In the genomic region with DNA sequence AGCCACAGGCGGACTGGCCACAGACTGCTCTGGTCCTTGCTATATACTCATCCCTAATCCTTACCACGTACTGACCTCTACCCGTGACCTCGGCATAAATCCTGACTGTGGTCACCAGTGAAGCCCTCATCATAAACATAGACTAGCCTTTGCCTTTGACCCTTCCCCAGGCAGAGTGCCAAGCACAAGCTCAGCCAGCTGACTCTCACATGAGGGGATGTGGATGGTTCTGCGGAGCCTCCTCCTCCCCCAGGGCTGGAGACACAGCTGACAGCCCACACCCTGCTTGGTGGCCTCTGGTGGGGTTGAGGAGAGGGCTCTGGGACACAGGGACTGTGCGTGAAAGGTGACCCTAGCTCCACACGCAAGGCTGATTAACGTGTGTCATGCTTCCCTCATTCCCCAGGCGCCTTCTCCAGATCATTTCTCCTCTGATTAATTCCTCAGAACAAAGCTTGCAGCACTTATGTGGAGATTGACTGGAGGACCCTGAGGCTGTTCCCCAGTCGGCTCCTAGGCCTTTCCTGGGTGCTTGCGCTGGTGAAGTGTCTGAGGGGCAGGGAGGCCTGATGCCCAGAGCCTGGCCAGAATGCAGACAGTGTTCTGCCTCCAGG, we compare ENCODE assay signal across 20 cellular contexts.
DNase-seq lines count a peak whose midpoint lies in the region; ATAC-seq and TF ChIP-seq lines count a peak whose summit lies in the region.
"Had no signal": no experiment of that assay in that cellular context is flagged by ENCODE, and none has a peak within 500 bp of the region (broad histone marks: within the 10 kb centered on the region; RNA-seq: fewer than 3 reads in every experiment).

No MANE protein-coding gene starts in this region.

- H3K4me3 Mint-ChIP-seq in type B pancreatic cell (no peak overlapping the region), chondrocyte (ENCODE audit: unreplicated experiment) (no peak overlapping the region)
- H3K4me3 Mint-ChIP-seq: activated CD4-positive, alpha-beta memory T cell treated with anti-CD3 and anti-CD28 coated beads, Interleukin-2, amount 10 ng/mL, durations not matched to agents 7 days and 5 days; neural progenitor cell had no signal

- H3K4me1 Mint-ChIP-seq in type B pancreatic cell (ENCODE audit: unreplicated experiment) (peaks cover 10% of the 10 kb centered on the region), chondrocyte (ENCODE audit: low read depth) (peaks cover 20% of the 10 kb centered on the region)
- H3K4me1 Mint-ChIP-seq: activated CD4-positive, alpha-beta memory T cell treated with anti-CD3 and anti-CD28 coated beads, Interleukin-2, amount 10 ng/mL, durations not matched to agents 7 days and 5 days had no signal

- H3K27ac ChIP-seq in foreskin keratinocyte: no peak overlapping the region
- H3K27ac ChIP-seq: adrenal gland; BLaER1 treated with 17β-estradiol and CSF1 and Interleukin-3, amounts not matched to agents 10 nM and 100 nM; colonic mucosa; neural progenitor cell; thoracic aorta had no signal

- peak; percentile 29 for DNase-seq in HS-5 (ENCODE audit: low read depth)
- peak; percentile 73 for DNase-seq in amniotic epithelial cell (ENCODE audit: low read depth)
- DNase-seq in foreskin keratinocyte: no peak
- peak; percentile 54 for DNase-seq in renal cortical epithelial cell (ENCODE audit: low read depth)
- DNase-seq in NCI-H2227 (lab: John Stamatoyannopoulos, UW; ENCODE audit: unreplicated experiment): no peak
- no peak for DNase-seq in type B pancreatic cell (ENCODE audit: extremely low spot score, unreplicated experiment)
- DNase-seq in SHP77 treated with DMSO at 0.1 percent for 48 hours (lab: John Stamatoyannopoulos, UW): no peak
- no peak for DNase-seq in chondrocyte (ENCODE audit: low spot score)
- DNase-seq: activated CD4-positive, alpha-beta memory T cell treated with anti-CD3 and anti-CD28 coated beads, Interleukin-2, amount 10 ng/mL, durations not matched to agents 7 days and 5 days; adrenal gland; colonic mucosa; NCI-H1436; NCI-H510A; SW 1271 had no signal

- H3K9me3 Mint-ChIP-seq in type B pancreatic cell (peaks cover 8% of the 10 kb centered on the region), chondrocyte (ENCODE audit: low read depth) (peaks cover 12% of the 10 kb centered on the region)
- H3K9me3 Mint-ChIP-seq: activated CD4-positive, alpha-beta memory T cell treated with anti-CD3 and anti-CD28 coated beads, Interleukin-2, amount 10 ng/mL, durations not matched to agents 7 days and 5 days; activated T-helper 2 cell treated with anti-CD3 and anti-CD28 coated beads, Interferon-gamma antibody, Interleukin-2, Interleukin-4, amounts not matched to agents 10 μg/mL and 5 μg/mL and 100 μg/mL, durations not matched to agents 14 hours and 24 hours and 36 hours had no signal

- H3K27ac Mint-ChIP-seq in type B pancreatic cell (no peak overlapping the region), chondrocyte (ENCODE audit: unreplicated experiment) (no peak overlapping the region)
- H3K27ac Mint-ChIP-seq: activated CD4-positive, alpha-beta memory T cell treated with anti-CD3 and anti-CD28 coated beads, Interleukin-2, amount 10 ng/mL, durations not matched to agents 7 days and 5 days; activated T-helper 2 cell treated with anti-CD3 and anti-CD28 coated beads, Interferon-gamma antibody, Interleukin-2, Interleukin-4, amounts not matched to agents 10 μg/mL and 5 μg/mL and 100 μg/mL, durations not matched to agents 14 hours and 24 hours and 36 hours; neural progenitor cell had no signal

- peaks cover 7% of the 10 kb centered on the region for H3K27me3 Mint-ChIP-seq in type B pancreatic cell
- no peaks in the 10 kb centered on the region for H3K27me3 Mint-ChIP-seq in chondrocyte (ENCODE audit: low read depth)

- no peaks in the 10 kb centered on the region for H3K36me3 Mint-ChIP-seq in type B pancreatic cell
- peaks cover 1% of the 10 kb centered on the region for H3K36me3 Mint-ChIP-seq in chondrocyte (ENCODE audit: low read depth)

- TF ChIP-seq CTCF in foreskin keratinocyte (conservative IDR thresholded peaks at IDR 0.05): no peak
- TF ChIP-seq CTCF in type B pancreatic cell (conservative IDR thresholded peaks at IDR 0.05): no peak
- no peak for TF ChIP-seq CTCF in chondrocyte (IDR thresholded peaks at IDR 0.05)

- H3K4me1 ChIP-seq in foreskin keratinocyte: peaks cover 20% of the 10 kb centered on the region
- H3K4me1 ChIP-seq: adrenal gland; BLaER1 treated with 17β-estradiol and CSF1 and Interleukin-3, amounts not matched to agents 10 nM and 100 nM; colonic mucosa; neural progenitor cell had no signal

- peak; percentile 37 for ATAC-seq in foreskin keratinocyte
- ATAC-seq: HCT116, K562 had no signal

- no peaks in the 10 kb centered on the region for H3K27me3 ChIP-seq in foreskin keratinocyte
- H3K27me3 ChIP-seq: BLaER1 treated with 17β-estradiol and CSF1 and Interleukin-3, amounts not matched to agents 10 nM and 100 nM; colonic mucosa; neural progenitor cell had no signal

Comparison
In these comparisons a context has a peak if more than half of its experiments do, and no peak if none do; other contexts are left out.
1. DNase-seq: peak in HS-5 (single experiment), amniotic epithelial cell (single experiment) and renal cortical epithelial cell (single experiment); none in foreskin keratinocyte (0 of 2), NCI-H2227 (single experiment), type B pancreatic cell (single experiment), SHP77 treated with DMSO at 0.1 percent for 48 hours (single experiment) and chondrocyte (single experiment).